ENCODE assay signal across 2 cellular contexts in the genomic region with DNA sequence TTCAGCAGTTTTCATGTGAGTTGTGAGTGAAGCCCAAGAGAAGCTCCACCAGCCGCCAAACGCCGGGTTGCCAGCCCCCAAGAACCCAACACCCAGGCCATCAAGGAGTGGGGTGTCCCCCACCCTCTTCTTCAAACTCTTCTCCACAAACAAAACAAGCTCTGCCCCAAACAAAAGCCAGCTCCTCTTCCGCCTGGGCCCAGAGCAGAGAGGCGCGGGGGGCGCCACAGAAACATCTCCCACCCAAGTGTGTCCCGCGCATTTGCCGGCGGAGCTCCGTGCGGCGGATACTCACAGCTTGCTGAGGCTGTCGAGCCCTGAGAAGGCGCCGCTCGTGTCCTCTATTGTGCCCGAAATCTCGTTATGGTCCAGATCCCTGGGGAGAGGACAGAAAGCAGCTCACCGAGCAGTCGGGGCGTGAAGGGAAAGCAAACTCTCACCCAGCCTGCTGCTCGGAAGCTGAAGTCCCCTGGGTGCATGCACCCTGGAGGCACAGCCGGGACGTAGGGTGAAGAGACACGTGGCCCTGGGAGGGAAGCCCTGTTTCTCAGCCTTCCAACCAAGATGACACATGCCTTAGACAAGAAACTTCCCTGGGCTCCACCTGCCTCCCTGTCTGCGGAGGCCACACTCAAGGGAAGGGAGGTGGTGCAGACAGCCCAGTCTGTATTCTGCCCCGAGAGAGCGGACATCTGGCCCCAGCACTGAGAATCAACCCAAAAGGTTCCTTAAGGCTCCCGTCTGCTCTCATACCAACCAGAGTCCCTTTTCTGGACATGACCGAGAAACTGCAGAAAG.
TF ChIP-seq lines count a peak whose summit lies in the region.

No MANE protein-coding gene starts in this region.

TF ChIP-seq in GM23338, 12 proteins besides CTCF, POLR2A, EP300 and RAD21 (continued from another document):
- TF ChIP-seq, protein P1, sequence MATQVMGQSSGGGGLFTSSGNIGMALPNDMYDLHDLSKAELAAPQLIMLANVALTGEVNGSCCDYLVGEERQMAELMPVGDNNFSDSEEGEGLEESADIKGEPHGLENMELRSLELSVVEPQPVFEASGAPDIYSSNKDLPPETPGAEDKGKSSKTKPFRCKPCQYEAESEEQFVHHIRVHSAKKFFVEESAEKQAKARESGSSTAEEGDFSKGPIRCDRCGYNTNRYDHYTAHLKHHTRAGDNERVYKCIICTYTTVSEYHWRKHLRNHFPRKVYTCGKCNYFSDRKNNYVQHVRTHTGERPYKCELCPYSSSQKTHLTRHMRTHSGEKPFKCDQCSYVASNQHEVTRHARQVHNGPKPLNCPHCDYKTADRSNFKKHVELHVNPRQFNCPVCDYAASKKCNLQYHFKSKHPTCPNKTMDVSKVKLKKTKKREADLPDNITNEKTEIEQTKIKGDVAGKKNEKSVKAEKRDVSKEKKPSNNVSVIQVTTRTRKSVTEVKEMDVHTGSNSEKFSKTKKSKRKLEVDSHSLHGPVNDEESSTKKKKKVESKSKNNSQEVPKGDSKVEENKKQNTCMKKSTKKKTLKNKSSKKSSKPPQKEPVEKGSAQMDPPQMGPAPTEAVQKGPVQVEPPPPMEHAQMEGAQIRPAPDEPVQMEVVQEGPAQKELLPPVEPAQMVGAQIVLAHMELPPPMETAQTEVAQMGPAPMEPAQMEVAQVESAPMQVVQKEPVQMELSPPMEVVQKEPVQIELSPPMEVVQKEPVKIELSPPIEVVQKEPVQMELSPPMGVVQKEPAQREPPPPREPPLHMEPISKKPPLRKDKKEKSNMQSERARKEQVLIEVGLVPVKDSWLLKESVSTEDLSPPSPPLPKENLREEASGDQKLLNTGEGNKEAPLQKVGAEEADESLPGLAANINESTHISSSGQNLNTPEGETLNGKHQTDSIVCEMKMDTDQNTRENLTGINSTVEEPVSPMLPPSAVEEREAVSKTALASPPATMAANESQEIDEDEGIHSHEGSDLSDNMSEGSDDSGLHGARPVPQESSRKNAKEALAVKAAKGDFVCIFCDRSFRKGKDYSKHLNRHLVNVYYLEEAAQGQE (IDR thresholded peaks at IDR 0.05; ENCODE audit: unreplicated experiment) = no peak
- TF ChIP-seq ZNF331 (CRISPR knock-in tag; IDR thresholded peaks at IDR 0.05; ENCODE audit: low read depth) = no peak

TF ChIP-seq in K562, 482 proteins besides CTCF, POLR2A, EP300 and RAD21 (continued from another document):
- TF ChIP-seq ZBTB1 (CRISPR knock-in tag; IDR thresholded peaks at IDR 0.05; ENCODE audit: borderline replicate concordance, low read depth) (no peak), ZNF324 (CRISPR knock-in tag; IDR thresholded peaks at IDR 0.05) (no peak)
